27 cellular contexts compared by ENCODE assay signal in genomic region chr12:16224196-16224595, GRCh38. TPM values are rescaled to one million over a fixed set of nuclear protein-coding genes. Genes with fewer than 3 reads are reported as not detected.
DNase-seq lines count a peak whose midpoint lies in the region; ATAC-seq and TF ChIP-seq lines count a peak whose summit lies in the region.
"Had no signal": no experiment of that assay in that cellular context is flagged by ENCODE, and none has a peak within 500 bp of the region (broad histone marks: within the 10 kb centered on the region; RNA-seq: fewer than 3 reads in every experiment).

No MANE protein-coding gene starts in this region.

- no peak for TF ChIP-seq POLR2A in prostate gland (IDR thresholded peaks at IDR 0.05)

- no peaks in the 10 kb centered on the region for H3K36me3 ChIP-seq in prostate gland
- H3K36me3 ChIP-seq: BLaER1 treated with 17β-estradiol and CSF1 and Interleukin-3, amounts not matched to agents 10 nM and 100 nM had no signal

- ATAC-seq in left lobe of liver = peak; percentile 53
- ATAC-seq in GM18867 (IDR thresholded peaks at IDR 0.05; ENCODE audit: unreplicated experiment) = no peak
- ATAC-seq: A549; CD8-positive, alpha-beta T cell; GM12878 had no signal

- H3K9me3 ChIP-seq in prostate gland = no peaks in the 10 kb centered on the region
- H3K9me3 ChIP-seq: A549; BLaER1 treated with 17β-estradiol and CSF1 and Interleukin-3, amounts not matched to agents 10 nM and 100 nM; Caco-2 had no signal

- intact Hi-C loops in prostate gland (cut with DNase I) = no loop called here

- no peaks in the 10 kb centered on the region for H3K4me1 ChIP-seq in prostate gland (replicated peaks)
- H3K4me1 ChIP-seq: A549; BLaER1 treated with 17β-estradiol and CSF1 and Interleukin-3, amounts not matched to agents 10 nM and 100 nM had no signal

- DNase-seq in left lobe of liver (ENCODE audit: low spot score) = no peak
- DNase-seq in prostate gland (ENCODE audit: low spot score) = peak; percentile 23
- DNase-seq in MV-4-11 (lab: John Stamatoyannopoulos, UW) = no peak
- no peak for DNase-seq in nucleus accumbens (lab: John Stamatoyannopoulos, UW)
- DNase-seq: AML-193; Caco-2; Calu3; CD4-positive, alpha-beta T cell; CD8-positive, alpha-beta T cell; DMS 273 treated with DMSO at 0.1 percent for 48 hours; DMS153; DMS53; DMS79; DND-41; EL; GDM1 had no signal

- no peaks in the 10 kb centered on the region for H3K27me3 ChIP-seq in prostate gland (replicated peaks; ENCODE audit: insufficient read depth)
- H3K27me3 ChIP-seq: BLaER1 treated with 17β-estradiol and CSF1 and Interleukin-3, amounts not matched to agents 10 nM and 100 nM had no signal

- no peak overlapping the region for H3K4me3 ChIP-seq in prostate gland
- H3K4me3 ChIP-seq: A549; BLaER1 treated with 17β-estradiol and CSF1 and Interleukin-3, amounts not matched to agents 10 nM and 100 nM; GM12878 had no signal

- WGBS in prostate gland = 75% methylated on average over 3 of the region's 3 CpGs

- H3K27ac ChIP-seq in VCaP (peak overlapping the region; percentile 69), prostate gland (peak overlapping the region; percentile 18 to 50)
- H3K27ac ChIP-seq: 22Rv1; A549; BLaER1 treated with 17β-estradiol and CSF1 and Interleukin-3, amounts not matched to agents 10 nM and 100 nM; C4-2B had no signal

- TF ChIP-seq CTCF in VCaP (conservative IDR thresholded peaks at IDR 0.05) (no peak), prostate gland (IDR thresholded peaks at IDR 0.05) (no peak)

RNA-seq across cellular contexts. Expression of gene SLC15A5, which starts 53.3 kb away (rescaled TPM):
- not detected for total RNA-seq in left lobe of liver
- not detected for total RNA-seq in prostate gland
- total RNA-seq: A172; B cell; Caco-2; Calu3; CD4-positive, alpha-beta T cell; CD8-positive, alpha-beta T cell; Daoy; G401; GM12878 had no signal
